Comparison of ENCODE assay signal across 13 cellular contexts in genomic region chr10:1451362-1451888, GRCh38.
A peak's percentile ranks its signal among the peaks of the same experiment; 100 is the strongest.
DNase-seq lines count a peak whose midpoint lies in the region; ATAC-seq and TF ChIP-seq lines count a peak whose summit lies in the region.
"Had no signal": no experiment of that assay in that cellular context is flagged by ENCODE, and none has a peak within 500 bp of the region (broad histone marks: within the 10 kb centered on the region; RNA-seq: fewer than 3 reads in every experiment).

No MANE protein-coding gene starts in this region.

- peaks cover 6 to 14% (median 12%) of the 10 kb centered on the region in 3 donors for H3K9me3 Mint-ChIP-seq in IgD-negative memory B cell
- H3K9me3 Mint-ChIP-seq in memory B cell: peaks cover 10% of the 10 kb centered on the region
- peaks cover 17% of the 10 kb centered on the region for H3K9me3 Mint-ChIP-seq in type B pancreatic cell

- ATAC-seq in memory B cell (ENCODE audit: low read depth): no peak
- ATAC-seq in GM19035 (IDR thresholded peaks at IDR 0.05; ENCODE audit: unreplicated experiment): no peak
- ATAC-seq: K562 had no signal

- H3K4me3 Mint-ChIP-seq in IgD-negative memory B cell (peak overlapping the region in 2 of 4 donors; percentile 3 to 94), memory B cell (no peak overlapping the region), type B pancreatic cell (no peak overlapping the region)
- H3K4me3 Mint-ChIP-seq: CD8-positive, alpha-beta memory T cell had no signal

- peak overlapping the region in 2 of 3 donors; percentile 12 to 54 for H3K27ac Mint-ChIP-seq in IgD-negative memory B cell
- H3K27ac Mint-ChIP-seq in memory B cell: peak overlapping the region; percentile 77
- H3K27ac Mint-ChIP-seq in type B pancreatic cell: peak overlapping the region; percentile 8
- H3K27ac Mint-ChIP-seq: CD8-positive, alpha-beta memory T cell had no signal

- DNase-seq in NCI-H2171 treated with DMSO at 0.1 percent for 48 hours (lab: John Stamatoyannopoulos, UW) (peak; percentile 13), NCI-H2171 (lab: John Stamatoyannopoulos, UW) (no peak), memory B cell (ENCODE audit: low spot score in 2 of 2) (no peak), type B pancreatic cell (ENCODE audit: extremely low spot score, unreplicated experiment) (no peak), activated gamma-delta T cell (lab: John Stamatoyannopoulos, UW) (no peak)
- DNase-seq in activated naive CD4-positive, alpha-beta T cell treated with anti-CD3 and anti-CD28 coated beads, Interleukin-2, amount 50 U/mL, for 16 hours: no peak
- DNase-seq: CD8-positive, alpha-beta memory T cell; NCI-H1417 treated with DMSO at 0.1 percent for 48 hours; NCI-H2029; NCI-H82 had no signal

- no peak for TF ChIP-seq CTCF in type B pancreatic cell (conservative IDR thresholded peaks at IDR 0.05)

- H3K36me3 Mint-ChIP-seq in IgD-negative memory B cell: peaks cover 7% of the 10 kb centered on the region
- H3K36me3 Mint-ChIP-seq in memory B cell: peaks cover 7% of the 10 kb centered on the region
- peaks cover 4% of the 10 kb centered on the region for H3K36me3 Mint-ChIP-seq in type B pancreatic cell

- H3K4me1 Mint-ChIP-seq in IgD-negative memory B cell: peaks cover 19 to 36% (median 31%) of the 10 kb centered on the region in 3 donors
- H3K4me1 Mint-ChIP-seq in memory B cell: peaks cover 45% of the 10 kb centered on the region
- H3K4me1 Mint-ChIP-seq in type B pancreatic cell (ENCODE audit: unreplicated experiment): peaks cover 5% of the 10 kb centered on the region
- H3K4me1 Mint-ChIP-seq: CD8-positive, alpha-beta memory T cell had no signal

- H3K27me3 Mint-ChIP-seq in IgD-negative memory B cell (peaks cover 5% of the 10 kb centered on the region), memory B cell (no peaks in the 10 kb centered on the region), type B pancreatic cell (peaks cover 3% of the 10 kb centered on the region)

Comparison
In these comparisons a context has a peak if more than half of its experiments do, and no peak if none do; other contexts are left out.
1. H3K27ac Mint-ChIP-seq: peak in every context shown above with its lines; median percentile 77 in memory B cell; 33 in IgD-negative memory B cell; 8 in type B pancreatic cell.